ENCODE assay signal across 9 cellular contexts in genomic region chr2:167293172-167293781, GRCh38. TPM values are rescaled to one million over a fixed set of nuclear protein-coding genes. Genes with fewer than 3 reads are reported as not detected.
DNase-seq lines count a peak whose midpoint lies in the region; ATAC-seq, FAIRE-seq and TF ChIP-seq lines count a peak whose summit lies in the region.
"Had no signal": no experiment of that assay in that cellular context is flagged by ENCODE, and none has a peak within 500 bp of the region (broad histone marks: within the 10 kb centered on the region; RNA-seq: fewer than 3 reads in every experiment).

No MANE protein-coding gene starts in this region.

- no peak for TF ChIP-seq CTCF in K562 (IDR thresholded peaks at IDR 0.05 in 2 of 3, conservative IDR thresholded peaks at IDR 0.05 in 1 of 3; ENCODE audit: insufficient read depth in 2 of 3, low read depth in 1 of 3, low read length in 3 of 3)

- no peak for TF ChIP-seq POLR2A in K562 (conservative IDR thresholded peaks at IDR 0.05)

- H3K27me3 ChIP-seq in MG63 (peaks cover 6% of the 10 kb centered on the region), K562 (ENCODE audit: control insufficient read depth in 2 of 2, insufficient read depth in 2 of 2, low read length in 2 of 2) (no peaks in the 10 kb centered on the region), iPS-20b (ENCODE audit: insufficient read depth, low read length) (peaks cover 16% of the 10 kb centered on the region)

- WGBS in K562 (ENCODE audit: insufficient coverage, low coverage, missing lambda C conversion rate): 23% methylated on average over 46 of the region's 68 CpGs

- DNase-seq in DMS 273 (lab: John Stamatoyannopoulos, UW; ENCODE audit: unreplicated experiment) (peak; percentile 57), DMS 273 treated with DMSO at 0.1 percent for 48 hours (lab: John Stamatoyannopoulos, UW) (no peak), MG63 (peak; percentile 33), K562 (ENCODE audit: extremely low read depth in 1 of 4, low spot score in 3 of 4) (no peak), NCI-H187 treated with DMSO at 0.1 percent for 48 hours (lab: John Stamatoyannopoulos, UW) (no peak)

- H2AFZ ChIP-seq in K562 (ENCODE audit: low read depth, low read length): no peak overlapping the region

- H3K36me3 ChIP-seq in MG63: no peaks in the 10 kb centered on the region
- H3K36me3 ChIP-seq in K562 (ENCODE audit: control insufficient read depth, insufficient read depth, low read length): no peaks in the 10 kb centered on the region
- H3K36me3 ChIP-seq in iPS-20b (ENCODE audit: insufficient read depth, low read depth, low read length): no peaks in the 10 kb centered on the region

- H3K4me3 ChIP-seq in MG63: peak overlapping the region; percentile 75
- peak overlapping the region; percentile 37; the same call in 1 of the 2 replicates for H3K4me3 ChIP-seq in K562
- H3K4me3 ChIP-seq in iPS-20b (ENCODE audit: low read length): peak overlapping the region; percentile 92
- peak overlapping the region; percentile 43 to 59 (median 51) for H3K4me3 ChIP-seq in skin epidermis

- no peaks in the 10 kb centered on the region for H3K9me1 ChIP-seq in K562 (ENCODE audit: control insufficient read depth, insufficient read depth, low read length)

- CTCF ChIA-PET in K562 (lab: Yijun Ruan, JAX; ENCODE audit: low intra/inter-chr PET ratio): no interaction called here

- no peaks in the 10 kb centered on the region for H3K9me3 ChIP-seq in MG63
- no peaks in the 10 kb centered on the region for H3K9me3 ChIP-seq in K562 (replicated peaks; ENCODE audit: control insufficient read depth, insufficient read depth, low read depth, low read length)
- H3K9me3 ChIP-seq in iPS-20b (ENCODE audit: insufficient read depth, low read depth, low read length): no peaks in the 10 kb centered on the region

- H3K27ac ChIP-seq in K562 (ENCODE audit: extremely low read depth, low read depth, low read length) (no peak overlapping the region), iPS-20b (ENCODE audit: low read length) (no peak overlapping the region), skin epidermis (no peak overlapping the region)

- ATAC-seq in GM21737 (IDR thresholded peaks at IDR 0.05; ENCODE audit: unreplicated experiment) (peak; percentile 15), K562 (no peak)

- no TSS peak for BruUV-seq in K562 (replicated peaks; lab: Mats Ljungman, UMichigan)

- POLR2A ChIA-PET in K562 (lab: Yijun Ruan, JAX): interaction anchor here (0.6 kb wide), 1 partner anchor 1041 kb away, joined by 4 read pairs; no protein-coding TSS in a partner anchor

- in situ Hi-C loops in K562 (cut with MboI): no loop called here

- H3K9ac ChIP-seq in K562 (ENCODE audit: insufficient read depth in 1 of 2, low read depth in 2 of 2, low read length in 2 of 2) (no peak overlapping the region), iPS-20b (ENCODE audit: low read depth, low read length) (peak overlapping the region; percentile 60; the same call in 1 of the 2 replicates)

- no peak for FAIRE-seq in K562 (lab: Jason Lieb, UNC)
- FAIRE-seq: A204.1 had no signal

- intact Hi-C loops in K562 (cut with micrococcal nuclease): loop anchor here (10.0 kb wide), 1 partner anchor 822 kb away; no protein-coding TSS in a partner anchor

- H4K20me1 ChIP-seq in K562 (replicated peaks; ENCODE audit: control insufficient read depth, insufficient read depth, low read length): no peaks in the 10 kb centered on the region

- H3K4me2 ChIP-seq in K562 (ENCODE audit: insufficient read depth, low read length): no peak overlapping the region

- no peaks in the 10 kb centered on the region for H3K79me2 ChIP-seq in K562 (ENCODE audit: control insufficient read depth, insufficient read depth, low read length)

- H3K4me1 ChIP-seq in K562 (replicated peaks in 1 of 2; ENCODE audit: control insufficient read depth in 2 of 2, insufficient read depth in 2 of 2, low read length in 2 of 2) (peaks cover 0 to 12% of the 10 kb centered on the region in 2 experiments; a peak in 2 of 5 replicates), iPS-20b (ENCODE audit: insufficient read depth, low read length) (peaks cover 37% of the 10 kb centered on the region)

- no peak for TF ChIP-seq RAD21 in K562 (CRISPR knock-in tag; conservative IDR thresholded peaks at IDR 0.05 in 1 of 2, IDR thresholded peaks at IDR 0.05 in 1 of 2)

- TF ChIP-seq EP300 in K562 (IDR thresholded peaks at IDR 0.05; ENCODE audit: low read length): no peak

TF ChIP-seq in K562, 482 proteins besides CTCF, POLR2A, EP300 and RAD21 (continues in another document):
- TF ChIP-seq CUX1 (CRISPR knock-in tag; IDR thresholded peaks at IDR 0.05) (no peak), ZBTB11 (CRISPR knock-in tag; IDR thresholded peaks at IDR 0.05) (no peak), NEUROD1 (IDR thresholded peaks at IDR 0.05; ENCODE audit: borderline replicate concordance, low read depth, low read length, partially characterized antibody) (no peak)

RNA-seq across cellular contexts. Expression of gene B3GALT1, which starts 0.5 kb away (rescaled TPM):
- 2.7 and 4.5 TPM in 2 replicates for total RNA-seq in MG63 (2014; rRNA removed; shearing (Covaris generic); ENCODE audit: low replicate concordance)
- total RNA-seq in K562 (2011; cell fraction: chromatin; rRNA removed; ENCODE audit: low replicate concordance): 0.09 and 0.25 TPM in 2 replicates
- total RNA-seq in K562 (2011; cell fraction: nucleolus; rRNA removed): not detected in 2 replicates
- total RNA-seq in K562 (2011; cell fraction: nucleoplasm; rRNA removed): 0.07 and 0.15 TPM in 2 replicates
- total RNA-seq in K562 (2014; rRNA removed): not detected in 2 replicates
- total RNA-seq in K562 (2014; rRNA removed; fragmentation: Illumina TruSeq; extraction: Trizol): not detected in 2 replicates
- not detected in 2 replicates for total RNA-seq in K562 (2015; rRNA removed; fragmentation: Illumina TruSeq; extraction: Trizol)
- not detected in 2 replicates for total RNA-seq in K562 (2021)
- polyA plus RNA-seq in K562 (2011; rRNA removed): 0.01 TPM in 1 of 2 replicates, not detected in the other
- not detected in 2 replicates for polyA plus RNA-seq in K562 (2011; cell fraction: cytosol; rRNA removed)
- not detected in 2 replicates for polyA plus RNA-seq in K562 (2011; cell fraction: nucleus; rRNA removed)
- 0.90 and 1.8 TPM in 2 replicates for polyA plus RNA-seq in K562 (2012)
- not detected in 2 replicates for polyA plus RNA-seq in K562 (2014; fragmentation: Illumina TruSeq; extraction: Trizol)
- under 1 TPM; 0.43 to 0.83 TPM for polyA plus RNA-seq in K562 (2014; fragmentation: Nextera tagmentation; extraction: Ambion mirVana)
- not detected in 2 replicates for polyA plus RNA-seq in K562 (2014; rRNA removed)
- not detected in 2 replicates for polyA minus RNA-seq in K562 (2011; rRNA and poly(A)+ RNA removed)
- polyA minus RNA-seq in K562 (2011; cell fraction: cytosol; rRNA and poly(A)+ RNA removed): not detected in 2 replicates
- under 0.01 and 0.11 TPM in 2 replicates for polyA minus RNA-seq in K562 (2011; cell fraction: nucleus; rRNA and poly(A)+ RNA removed)

Comparison
In these comparisons a context has a peak if more than half of its experiments do, and no peak if none do; other contexts are left out.
1. DNase-seq: peak in DMS 273 (single experiment) and MG63 (single experiment); none in DMS 273 treated with DMSO at 0.1 percent for 48 hours (single experiment), K562 (0 of 4) and NCI-H187 treated with DMSO at 0.1 percent for 48 hours (single experiment).
2. H3K4me3 ChIP-seq: peak in every context shown above with its lines; median percentile 92 in iPS-20b; 75 in MG63; 51 in skin epidermis; 37 in K562.